ENCODE assay signal across 8 cellular contexts in the genomic region with DNA sequence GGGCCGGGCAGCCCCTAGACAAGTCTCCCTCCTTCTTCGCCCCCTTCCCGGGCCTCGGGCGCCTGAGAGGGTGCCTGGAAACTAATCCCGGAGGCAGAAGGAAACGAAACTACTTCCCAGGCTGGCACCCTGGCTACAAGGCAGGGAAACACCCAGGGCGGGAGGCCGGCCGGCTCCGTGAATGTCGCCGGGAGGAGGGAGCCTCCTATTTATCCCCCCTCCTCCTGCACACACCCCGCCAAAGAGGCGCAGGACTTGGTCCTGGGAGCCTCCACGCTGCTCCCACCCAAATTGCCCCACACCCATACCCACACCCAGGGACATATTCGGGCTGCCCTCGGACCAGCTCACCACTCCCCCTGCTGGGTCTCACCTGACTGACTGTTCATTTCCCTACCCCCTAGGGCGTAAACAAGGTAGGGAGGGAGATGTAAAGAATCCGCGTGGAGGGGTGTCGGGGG.
DNase-seq lines count a peak whose midpoint lies in the region; ATAC-seq and TF ChIP-seq lines count a peak whose summit lies in the region.

A gene with protein sequence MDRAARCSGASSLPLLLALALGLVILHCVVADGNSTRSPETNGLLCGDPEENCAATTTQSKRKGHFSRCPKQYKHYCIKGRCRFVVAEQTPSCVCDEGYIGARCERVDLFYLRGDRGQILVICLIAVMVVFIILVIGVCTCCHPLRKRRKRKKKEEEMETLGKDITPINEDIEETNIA (minus strand): TSS at position 183 of the 461 bp plus-strand sequence. CDS start 198 bp downstream, outside the sequence.

- no peak within 1 kb of the TSS for H3K27ac Mint-ChIP-seq in stimulated activated effector memory CD8-positive, alpha-beta T cell treated with anti-CD3 and anti-CD28 coated beads, Interleukin-12 subunit alpha, Interleukin-12 subunit beta, amount 100 ng/mL, for 72 hours

- no peaks in the 10 kb centered on the region for H3K4me1 Mint-ChIP-seq in stimulated activated effector memory CD8-positive, alpha-beta T cell treated with anti-CD3 and anti-CD28 coated beads, Interleukin-12 subunit alpha, Interleukin-12 subunit beta, amount 100 ng/mL, for 72 hours

- no peak within 1 kb of the TSS for H3K4me3 Mint-ChIP-seq in stimulated activated effector memory CD8-positive, alpha-beta T cell treated with anti-CD3 and anti-CD28 coated beads, Interleukin-12 subunit alpha, Interleukin-12 subunit beta, amount 100 ng/mL, for 72 hours

- peak within 1 kb of the TSS; percentile 46 for H3K4me3 ChIP-seq in astrocyte of the spinal cord (ENCODE audit: low read depth, low read length)

- TF ChIP-seq CTCF in astrocyte of the spinal cord (IDR thresholded peaks at IDR 0.05; ENCODE audit: low read depth, low read length), result peak; percentile 52

- H3K9me3 Mint-ChIP-seq in stimulated activated effector memory CD8-positive, alpha-beta T cell treated with anti-CD3 and anti-CD28 coated beads, Interleukin-12 subunit alpha, Interleukin-12 subunit beta, amount 100 ng/mL, for 72 hours, result peaks cover 2% of the 10 kb centered on the region

- no peaks in the 10 kb centered on the region for H3K36me3 Mint-ChIP-seq in stimulated activated effector memory CD8-positive, alpha-beta T cell treated with anti-CD3 and anti-CD28 coated beads, Interleukin-12 subunit alpha, Interleukin-12 subunit beta, amount 100 ng/mL, for 72 hours

- ATAC-seq in stimulated activated effector memory CD8-positive, alpha-beta T cell treated with anti-CD3 and anti-CD28 coated beads, Interleukin-12 subunit alpha, Interleukin-12 subunit beta, amount 100 ng/mL, for 72 hours, result peak; percentile 19

- in situ Hi-C loops in astrocyte of the spinal cord (cut with HindIII; ENCODE audit: low sequenced_read_pairs), result no loop called here

- DNase-seq in NCI-H2081 (lab: John Stamatoyannopoulos, UW) (peak; percentile 39 to 71), NCI-H2081 treated with DMSO at 0.1 percent for 48 hours (lab: John Stamatoyannopoulos, UW) (no peak), NCI-H1930 (lab: John Stamatoyannopoulos, UW) (peak; percentile 16 to 21), astrocyte of the spinal cord (ENCODE audit: low read depth, low spot score) (peak; percentile 5), iPS-NIHi11 (ENCODE audit: low spot score) (peak; percentile 56), middle frontal gyrus (ENCODE audit: extremely low spot score, low spot score) (no peak)
- no peak for DNase-seq in stimulated activated effector memory CD8-positive, alpha-beta T cell treated with anti-CD3 and anti-CD28 coated beads, Interleukin-12 subunit alpha, Interleukin-12 subunit beta, amount 100 ng/mL, for 72 hours (ENCODE audit: low spot score in 2 of 2)
- DNase-seq in effector CD4-positive, alpha-beta T cell, result no peak

Comparison
In these comparisons a context has a peak if more than half of its experiments do, and no peak if none do; other contexts are left out.
1. DNase-seq: peak in NCI-H2081 (2 of 2), NCI-H1930 (2 of 2), astrocyte of the spinal cord (single experiment) and iPS-NIHi11 (single experiment); none in NCI-H2081 treated with DMSO at 0.1 percent for 48 hours (single experiment), stimulated activated effector memory CD8-positive, alpha-beta T cell treated with anti-CD3 and anti-CD28 coated beads, Interleukin-12 subunit alpha, Interleukin-12 subunit beta, amount 100 ng/mL, for 72 hours (0 of 2), effector CD4-positive, alpha-beta T cell (single experiment) and middle frontal gyrus (single experiment).